8 cellular contexts compared by ENCODE assay signal in the genomic region with DNA sequence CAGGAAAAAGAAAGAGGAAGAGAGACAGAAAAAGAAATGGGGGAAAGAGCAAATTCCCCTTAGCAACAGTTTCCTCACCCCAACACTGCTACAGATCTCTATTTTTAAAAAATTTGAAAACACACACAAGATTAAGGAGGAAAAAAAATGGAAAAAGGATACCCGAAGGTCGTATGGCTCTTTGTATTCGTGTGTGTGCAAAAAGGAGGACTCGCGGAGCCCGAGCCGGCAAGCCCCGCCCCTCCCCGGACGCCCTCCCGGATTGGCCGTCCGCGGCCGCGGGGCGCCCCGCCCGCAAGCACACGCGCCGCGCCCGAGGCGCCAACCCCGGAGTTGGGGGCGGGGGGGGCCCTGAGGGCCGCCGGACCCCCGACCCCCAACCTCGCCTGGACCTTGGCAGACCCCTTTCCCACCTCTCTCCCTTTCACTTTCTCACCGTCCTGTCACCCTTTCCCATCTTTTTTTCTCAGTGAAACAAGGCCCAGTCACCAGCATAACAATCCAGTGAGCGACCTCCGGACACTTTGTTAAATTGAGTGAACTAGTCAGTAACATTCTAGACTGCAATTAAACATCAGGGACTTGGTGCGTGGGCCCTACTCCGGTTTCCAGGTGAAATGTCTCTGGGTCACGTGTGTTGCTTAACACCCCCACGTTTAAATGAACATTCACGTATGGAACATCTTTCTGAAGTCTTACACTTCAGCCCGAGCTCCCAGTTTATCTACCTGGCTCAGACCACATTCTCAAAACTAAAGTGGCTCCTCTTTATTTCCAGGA. TPM values are rescaled to one million over a fixed set of nuclear protein-coding genes. Genes with fewer than 3 reads are reported as not detected.
A peak's percentile ranks its signal among the peaks of the same experiment; 100 is the strongest.
DNase-seq lines count a peak whose midpoint lies in the region; ATAC-seq and TF ChIP-seq lines count a peak whose summit lies in the region.

A gene with protein sequence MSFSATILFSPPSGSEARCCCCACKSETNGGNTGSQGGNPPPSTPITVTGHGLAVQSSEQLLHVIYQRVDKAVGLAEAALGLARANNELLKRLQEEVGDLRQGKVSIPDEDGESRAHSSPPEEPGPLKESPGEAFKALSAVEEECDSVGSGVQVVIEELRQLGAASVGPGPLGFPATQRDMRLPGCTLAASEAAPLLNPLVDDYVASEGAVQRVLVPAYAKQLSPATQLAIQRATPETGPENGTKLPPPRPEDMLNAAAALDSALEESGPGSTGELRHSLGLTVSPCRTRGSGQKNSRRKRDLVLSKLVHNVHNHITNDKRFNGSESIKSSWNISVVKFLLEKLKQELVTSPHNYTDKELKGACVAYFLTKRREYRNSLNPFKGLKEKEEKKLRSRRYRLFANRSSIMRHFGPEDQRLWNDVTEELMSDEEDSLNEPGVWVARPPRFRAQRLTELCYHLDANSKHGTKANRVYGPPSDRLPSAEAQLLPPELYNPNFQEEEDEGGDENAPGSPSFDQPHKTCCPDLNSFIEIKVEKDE (minus strand): TSS at position 205 of the 780 bp plus-strand sequence. CDS start 11,120 bp downstream, outside the sequence.

- ATAC-seq in GM18502 (IDR thresholded peaks at IDR 0.05; ENCODE audit: poor library complexity, unreplicated experiment) (peak; percentile 46), naive B cell (ENCODE audit: low read depth in 2 of 2) (peak; percentile 11 to 28), HG03571 (IDR thresholded peaks at IDR 0.05; ENCODE audit: unreplicated experiment) (no peak)
- peak; percentile 31 to 47 for ATAC-seq in activated T-cell treated with anti-CD3 and anti-CD28 coated beads, Interleukin-2, amount 50 U/mL, for 72 hours (replicated peaks in 1 of 2)
- ATAC-seq in stimulated activated effector memory CD8-positive, alpha-beta T cell treated with anti-CD3 and anti-CD28 coated beads, Interleukin-12 subunit alpha, Interleukin-12 subunit beta, amount 100 ng/mL, for 72 hours, result peak; percentile 50

- H3K9me3 Mint-ChIP-seq in IgD-negative memory B cell (no peaks in the 10 kb centered on the region), naive B cell (no peaks in the 10 kb centered on the region)
- H3K9me3 Mint-ChIP-seq in activated T-cell treated with anti-CD3 and anti-CD28 coated beads, Interleukin-2, amount 50 U/mL, for 72 hours, result no peaks in the 10 kb centered on the region
- H3K9me3 Mint-ChIP-seq in stimulated activated effector memory CD8-positive, alpha-beta T cell treated with anti-CD3 and anti-CD28 coated beads, Interleukin-12 subunit alpha, Interleukin-12 subunit beta, amount 100 ng/mL, for 72 hours, result no peaks in the 10 kb centered on the region

- H3K27ac Mint-ChIP-seq in IgD-negative memory B cell (peak within 1 kb of the TSS; percentile 62 to 98 (median 95)), naive B cell (peak within 1 kb of the TSS; percentile 88 to 97 (median 96))
- peak within 1 kb of the TSS; percentile 95 for H3K27ac Mint-ChIP-seq in activated T-cell treated with anti-CD3 and anti-CD28 coated beads, Interleukin-2, amount 50 U/mL, for 72 hours
- H3K27ac Mint-ChIP-seq in stimulated activated effector memory CD8-positive, alpha-beta T cell treated with anti-CD3 and anti-CD28 coated beads, Interleukin-12 subunit alpha, Interleukin-12 subunit beta, amount 100 ng/mL, for 72 hours, result peak within 1 kb of the TSS; percentile 97

- H3K4me3 Mint-ChIP-seq in IgD-negative memory B cell (peak within 1 kb of the TSS; percentile 81 to 99 (median 94)), naive B cell (peak within 1 kb of the TSS; percentile 92 to 97 (median 95))
- peak within 1 kb of the TSS; percentile 96 to 100 for H3K4me3 Mint-ChIP-seq in activated T-cell treated with anti-CD3 and anti-CD28 coated beads, Interleukin-2, amount 50 U/mL, for 72 hours
- H3K4me3 Mint-ChIP-seq in stimulated activated effector memory CD8-positive, alpha-beta T cell treated with anti-CD3 and anti-CD28 coated beads, Interleukin-12 subunit alpha, Interleukin-12 subunit beta, amount 100 ng/mL, for 72 hours, result peak within 1 kb of the TSS; percentile 75

- H3K9me3 ChIP-seq in Peyer's patch, result no peaks in the 10 kb centered on the region

- H3K36me3 Mint-ChIP-seq in IgD-negative memory B cell (peaks cover 2% of the 10 kb centered on the region), naive B cell (no peaks in the 10 kb centered on the region)
- H3K36me3 Mint-ChIP-seq in activated T-cell treated with anti-CD3 and anti-CD28 coated beads, Interleukin-2, amount 50 U/mL, for 72 hours (ENCODE audit: insufficient read depth in 2 of 2), result no peaks in the 10 kb centered on the region
- peaks cover 16% of the 10 kb centered on the region for H3K36me3 Mint-ChIP-seq in stimulated activated effector memory CD8-positive, alpha-beta T cell treated with anti-CD3 and anti-CD28 coated beads, Interleukin-12 subunit alpha, Interleukin-12 subunit beta, amount 100 ng/mL, for 72 hours

- H3K27me3 ChIP-seq in Peyer's patch, result no peaks in the 10 kb centered on the region

- H3K27ac ChIP-seq in Peyer's patch, result peak within 1 kb of the TSS; percentile 69 to 85 (median 78)

- H3K27me3 Mint-ChIP-seq in IgD-negative memory B cell (no peaks in the 10 kb centered on the region), naive B cell (no peaks in the 10 kb centered on the region)
- H3K27me3 Mint-ChIP-seq in activated T-cell treated with anti-CD3 and anti-CD28 coated beads, Interleukin-2, amount 50 U/mL, for 72 hours (ENCODE audit: low read depth), result no peaks in the 10 kb centered on the region

- TF ChIP-seq POLR2A in Peyer's patch (IDR thresholded peaks at IDR 0.05), result no peak

- H3K4me1 Mint-ChIP-seq in IgD-negative memory B cell (peaks cover 17 to 26% (median 22%) of the 10 kb centered on the region in 3 donors), naive B cell (peaks cover 10 to 42% (median 18%) of the 10 kb centered on the region in 3 donors)
- peaks cover 43% of the 10 kb centered on the region for H3K4me1 Mint-ChIP-seq in activated T-cell treated with anti-CD3 and anti-CD28 coated beads, Interleukin-2, amount 50 U/mL, for 72 hours (ENCODE audit: low read depth)
- H3K4me1 Mint-ChIP-seq in stimulated activated effector memory CD8-positive, alpha-beta T cell treated with anti-CD3 and anti-CD28 coated beads, Interleukin-12 subunit alpha, Interleukin-12 subunit beta, amount 100 ng/mL, for 72 hours, result peaks cover 21% of the 10 kb centered on the region

- DNase-seq in Peyer's patch, result peak; percentile 76 to 92 (median 88)
- peak; percentile 90 for DNase-seq in activated T-cell treated with anti-CD3 and anti-CD28 coated beads, Interleukin-2, amount 50 U/mL, for 72 hours
- peak; percentile 60 for DNase-seq in fibroblast of gingiva (ENCODE audit: low read depth)
- DNase-seq in naive B cell, result peak; percentile 69
- DNase-seq in stimulated activated effector memory CD8-positive, alpha-beta T cell treated with anti-CD3 and anti-CD28 coated beads, Interleukin-12 subunit alpha, Interleukin-12 subunit beta, amount 100 ng/mL, for 72 hours (ENCODE audit: low spot score in 2 of 2), result peak; percentile 64 to 84

- no peak for TF ChIP-seq CTCF in Peyer's patch (IDR thresholded peaks at IDR 0.05)

- H3K36me3 ChIP-seq in Peyer's patch, result no peaks in the 10 kb centered on the region

- H3K4me1 ChIP-seq in Peyer's patch, result peaks cover 0 to 22% (median 2%) of the 10 kb centered on the region in 4 donors

- H3K4me3 ChIP-seq in Peyer's patch, result peak within 1 kb of the TSS; percentile 43 to 75 (median 60)

RNA-seq across cellular contexts. Expression of the gene that starts here (rescaled TPM):
- polyA plus RNA-seq in IgD-negative memory B cell, result 8.0 TPM
- total RNA-seq in Peyer's patch, result 10 to 100 TPM; 11.0 to 34.4 (median 19.8) TPM
- 10 to 100 TPM; 13.5 to 15.2 TPM for total RNA-seq in activated T-cell treated with anti-CD3 and anti-CD28 coated beads, Interleukin-2, amount 50 U/mL, for 72 hours
- 10 to 100 TPM in 4 of 6 donors, 1 to 10 TPM in 2; 6.8 to 15.4 (median 11.6) TPM for polyA plus RNA-seq in naive B cell (ENCODE audit: low read depth in 6 of 6)
